ENCODE assay signal across 24 cellular contexts in the genomic region with DNA sequence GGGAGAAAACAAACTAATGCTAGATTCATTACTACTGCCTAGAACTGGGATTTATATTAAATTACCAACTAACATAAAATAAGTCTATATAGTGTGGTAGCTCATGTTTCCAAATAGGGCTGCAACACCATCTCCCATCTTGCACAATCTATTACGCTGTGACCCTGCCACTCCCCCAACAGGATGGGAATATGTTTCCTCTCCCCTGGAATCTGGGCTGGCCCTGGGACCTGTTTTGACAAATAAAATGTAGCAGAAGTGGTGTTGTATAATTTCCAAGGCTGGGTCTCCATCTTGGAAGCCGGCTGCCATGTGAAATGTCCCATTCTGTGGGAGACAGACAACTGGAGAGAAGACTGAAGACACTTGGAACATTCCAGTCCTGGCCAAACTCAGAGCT. TPM values are rescaled to one million over a fixed set of nuclear protein-coding genes. Genes with fewer than 3 reads are reported as not detected.
DNase-seq lines count a peak whose midpoint lies in the region; ATAC-seq and TF ChIP-seq lines count a peak whose summit lies in the region.
"Had no signal": no experiment of that assay in that cellular context is flagged by ENCODE, and none has a peak within 500 bp of the region (broad histone marks: within the 10 kb centered on the region; RNA-seq: fewer than 3 reads in every experiment).

No MANE protein-coding gene starts in this region.

- H3K18ac ChIP-seq in IMR-90 (ENCODE audit: low read depth, low read length): no peak overlapping the region

- no peak overlapping the region for H4K91ac ChIP-seq in IMR-90 (ENCODE audit: insufficient read depth, low read depth, low read length)

- peak overlapping the region; percentile 20 for H3K4ac ChIP-seq in IMR-90 (ENCODE audit: low read depth, low read length)

- H3K4me1 Mint-ChIP-seq in activated naive CD4-positive, alpha-beta T cell treated with anti-CD3 and anti-CD28 coated beads, Interleukin-2, amount 10 ng/mL, durations not matched to agents 7 days and 5 days: no peaks in the 10 kb centered on the region
- H3K4me1 Mint-ChIP-seq in nephron progenitor cell: peaks cover 2% of the 10 kb centered on the region
- H3K4me1 Mint-ChIP-seq: CD14-positive monocyte; CD4-positive, alpha-beta memory T cell; CD4-positive, CD25-positive, alpha-beta regulatory T cell; CD8-positive, alpha-beta memory T cell had no signal

- CTCF ChIA-PET in IMR-90 (lab: Yijun Ruan, JAX): interaction anchor here (1.6 kb wide), 1 partner anchor 20 kb away, joined by 4 read pairs; no protein-coding TSS in a partner anchor
- CTCF ChIA-PET in activated naive CD4-positive, alpha-beta T cell treated with anti-CD3 and anti-CD28 coated beads, Interleukin-2, amount 10 ng/mL, durations not matched to agents 7 days and 5 days (lab: Charles Lee): interaction anchor here (0.9 kb wide), 1 partner anchor 17 kb away, joined by 3 read pairs; no protein-coding TSS in a partner anchor

- no peaks in the 10 kb centered on the region for H3K36me3 Mint-ChIP-seq in activated naive CD4-positive, alpha-beta T cell treated with anti-CD3 and anti-CD28 coated beads, Interleukin-2, amount 10 ng/mL, durations not matched to agents 7 days and 5 days
- no peaks in the 10 kb centered on the region for H3K36me3 Mint-ChIP-seq in nephron progenitor cell (ENCODE audit: low read depth)
- H3K36me3 Mint-ChIP-seq: CD14-positive monocyte; CD4-positive, alpha-beta memory T cell had no signal

- no peak overlapping the region for H3K23ac ChIP-seq in IMR-90 (ENCODE audit: low read depth, low read length)

- no peak overlapping the region for H4K8ac ChIP-seq in IMR-90 (ENCODE audit: low read depth in 2 of 2, low read length in 2 of 2)

- H3K9me3 ChIP-seq in IMR-90 (ENCODE audit: control insufficient read depth, insufficient read depth, low read length) (no peaks in the 10 kb centered on the region), gastroesophageal sphincter (no peaks in the 10 kb centered on the region)
- H3K9me3 ChIP-seq: BE2C, BLaER1 had no signal

- H3K4me1 ChIP-seq in IMR-90 (ENCODE audit: control insufficient read depth, insufficient read depth, low read length): peaks cover 6% of the 10 kb centered on the region
- H3K4me1 ChIP-seq in gastroesophageal sphincter: peaks cover 5 to 17% (median 9%) of the 10 kb centered on the region in 3 donors
- H3K4me1 ChIP-seq: BE2C had no signal

- H4K20me1 ChIP-seq in IMR-90 (ENCODE audit: insufficient read depth, low read length): no peaks in the 10 kb centered on the region; the same call in 1 of the 2 replicates
- H4K20me1 ChIP-seq: BLaER1 had no signal

- DNase-seq in IMR-90 (no peak), fibroblast of pulmonary artery (ENCODE audit: low read depth) (peak; percentile 17), nephron progenitor cell (no peak), superior temporal gyrus (ENCODE audit: extremely low spot score) (no peak)
- DNase-seq in activated naive CD4-positive, alpha-beta T cell treated with anti-CD3 and anti-CD28 coated beads, Interleukin-2, amount 10 ng/mL, durations not matched to agents 7 days and 5 days: no peak
- DNase-seq: 8988T; ACHN; BE2C; C1 segment of cervical spinal cord; CD4-positive, alpha-beta memory T cell; CD4-positive, CD25-positive, alpha-beta regulatory T cell; CD8-positive, alpha-beta memory T cell; COR-L47; DMS 273 treated with DMSO at 0.1 percent for 48 hours; DMS153; DMS53; DMS79; DND-41; EL; GDM1 had no signal

- no peak for TF ChIP-seq CTCF in IMR-90 (conservative IDR thresholded peaks at IDR 0.05; ENCODE audit: low read depth, low read length)
- no peak for TF ChIP-seq CTCF in fibroblast of pulmonary artery (IDR thresholded peaks at IDR 0.05; ENCODE audit: low read length, missing control alignments)
- no peak for TF ChIP-seq CTCF in gastroesophageal sphincter (IDR thresholded peaks at IDR 0.05)
- TF ChIP-seq CTCF in nephron progenitor cell (IDR thresholded peaks at IDR 0.05): no peak

- no peaks in the 10 kb centered on the region for H3K79me1 ChIP-seq in IMR-90 (ENCODE audit: low read depth in 1 of 2, low read length in 2 of 2)

- H2BK20ac ChIP-seq in IMR-90 (ENCODE audit: low read depth, low read length): no peak overlapping the region; the same call in 1 of the 2 replicates

- dilution Hi-C loops in IMR-90 (cut with HindIII; ENCODE audit: low sequenced_read_pairs, unreplicated experiment): no loop called here

- no peak overlapping the region for H3K56ac ChIP-seq in IMR-90 (ENCODE audit: extremely low read depth, insufficient read depth, low read length)

- H3K4me2 ChIP-seq in IMR-90 (ENCODE audit: low read depth, low read length): no peak overlapping the region
- H3K4me2 ChIP-seq: BLaER1 had no signal

- H3K36me3 ChIP-seq in IMR-90 (ENCODE audit: control insufficient read depth, insufficient read depth, low read length) (no peaks in the 10 kb centered on the region), gastroesophageal sphincter (no peaks in the 10 kb centered on the region)
- H3K36me3 ChIP-seq: BE2C, BLaER1 had no signal

- H2BK15ac ChIP-seq in IMR-90 (ENCODE audit: low read depth, low read length): 0 out of 3 replicates have a peak overlapping the region, but pooled peaks have one; percentile 2

- ATAC-seq in IMR-90 (ENCODE audit: low read depth) (no peak), gastroesophageal sphincter (peak; percentile 54)
- ATAC-seq: GM12878 had no signal

- H3K4me3 Mint-ChIP-seq in activated naive CD4-positive, alpha-beta T cell treated with anti-CD3 and anti-CD28 coated beads, Interleukin-2, amount 10 ng/mL, durations not matched to agents 7 days and 5 days: no peak overlapping the region
- no peak overlapping the region for H3K4me3 Mint-ChIP-seq in nephron progenitor cell
- H3K4me3 Mint-ChIP-seq: CD14-positive monocyte; CD4-positive, alpha-beta memory T cell; CD4-positive, CD25-positive, alpha-beta regulatory T cell; CD8-positive, alpha-beta memory T cell had no signal

- peaks cover 6% of the 10 kb centered on the region for H3K9me1 ChIP-seq in IMR-90 (ENCODE audit: insufficient read depth, low read length)

- H3K4me3 ChIP-seq in IMR-90 (ENCODE audit: insufficient read depth, low read depth, low read length) (no peak overlapping the region), fibroblast of pulmonary artery (replicated peaks; ENCODE audit: low read depth, low read length) (no peak overlapping the region), gastroesophageal sphincter (no peak overlapping the region)
- H3K4me3 ChIP-seq: BLaER1, GM12878 had no signal

- no peak overlapping the region for H2AFZ ChIP-seq in IMR-90 (replicated peaks; ENCODE audit: low read length, poor library complexity)

- POLR2A ChIA-PET in IMR-90 (lab: Charles Lee; ENCODE audit: unreplicated experiment): no interaction called here

- H3K9ac ChIP-seq in IMR-90 (ENCODE audit: low read depth, low read length): no peak overlapping the region
- H3K9ac ChIP-seq: BLaER1 had no signal

- TF ChIP-seq EP300 in gastroesophageal sphincter (IDR thresholded peaks at IDR 0.05): no peak

- no peak for TF ChIP-seq POLR2A in IMR-90 (IDR thresholded peaks at IDR 0.05; ENCODE audit: low read depth, low read length)
- TF ChIP-seq POLR2A in gastroesophageal sphincter (IDR thresholded peaks at IDR 0.05): no peak

- intact Hi-C loops in IMR-90 (cut with micrococcal nuclease): loop anchor here (5.0 kb wide), 1 partner anchor 46 kb away; no protein-coding TSS in a partner anchor

- no peak overlapping the region for H3K14ac ChIP-seq in IMR-90 (replicated peaks; ENCODE audit: low read depth, low read length)

- H3K27ac Mint-ChIP-seq in activated naive CD4-positive, alpha-beta T cell treated with anti-CD3 and anti-CD28 coated beads, Interleukin-2, amount 10 ng/mL, durations not matched to agents 7 days and 5 days: no peak overlapping the region
- no peak overlapping the region for H3K27ac Mint-ChIP-seq in nephron progenitor cell
- H3K27ac Mint-ChIP-seq: CD14-positive monocyte; CD4-positive, alpha-beta memory T cell; CD4-positive, CD25-positive, alpha-beta regulatory T cell; CD8-positive, alpha-beta memory T cell had no signal

- no peak for TF ChIP-seq RAD21 in IMR-90 (IDR thresholded peaks at IDR 0.05; ENCODE audit: low read length)

- H3K27me3 ChIP-seq in IMR-90 (ENCODE audit: control insufficient read depth, insufficient read depth, low read length): no peaks in the 10 kb centered on the region
- no peaks in the 10 kb centered on the region for H3K27me3 ChIP-seq in gastroesophageal sphincter
- H3K27me3 ChIP-seq: BE2C, BLaER1 had no signal

- no TSS peak for BruUV-seq in IMR-90 (replicated peaks; lab: Mats Ljungman, UMichigan)

- no peaks in the 10 kb centered on the region for H3K9me3 Mint-ChIP-seq in activated naive CD4-positive, alpha-beta T cell treated with anti-CD3 and anti-CD28 coated beads, Interleukin-2, amount 10 ng/mL, durations not matched to agents 7 days and 5 days
- H3K9me3 Mint-ChIP-seq in nephron progenitor cell: peaks cover 7% of the 10 kb centered on the region

- no peak overlapping the region for H2BK5ac ChIP-seq in IMR-90 (ENCODE audit: low read depth, low read length, poor library complexity, severe bottlenecking)

- no peak overlapping the region for H2AK5ac ChIP-seq in IMR-90 (ENCODE audit: low read depth, low read length)

- no peak overlapping the region for H4K5ac ChIP-seq in IMR-90 (ENCODE audit: low read depth, low read length)

- H3K27ac ChIP-seq in IMR-90 (ENCODE audit: insufficient read depth, low read length) (no peak overlapping the region), gastroesophageal sphincter (peak overlapping the region in 1 of 4 donors; percentile 15)
- H3K27ac ChIP-seq: BLaER1 had no signal

- 100% methylated on average over 1 of the region's 2 CpGs; no CpG with 5 or more reads in 1 of the 2 experiments for WGBS in IMR-90 (ENCODE audit: extremely low coverage in 2 of 2, insufficient read length in 1 of 2), 2 experiments
- WGBS in gastroesophageal sphincter (ENCODE audit: low coverage in 1 of 2), 2 donors: 73 to 93% methylated on average over 2 of the region's 2 CpGs

- no peak overlapping the region for H2BK120ac ChIP-seq in IMR-90 (ENCODE audit: low read depth, low read length)

- H2AK9ac ChIP-seq in IMR-90 (replicated peaks; ENCODE audit: low read depth, low read length, poor library complexity): peak overlapping the region; percentile 9

- in situ Hi-C loops in IMR-90 (cut with MboI; ENCODE audit: low sequenced_read_pairs): no loop called here

- peaks cover 9% of the 10 kb centered on the region for H3K27me3 Mint-ChIP-seq in activated naive CD4-positive, alpha-beta T cell treated with anti-CD3 and anti-CD28 coated beads, Interleukin-2, amount 10 ng/mL, durations not matched to agents 7 days and 5 days
- no peaks in the 10 kb centered on the region for H3K27me3 Mint-ChIP-seq in nephron progenitor cell (ENCODE audit: low read depth, poor library complexity)

TF ChIP-seq in IMR-90, 13 proteins besides CTCF, POLR2A, EP300 and RAD21 (continues in another document):
- TF ChIP-seq CEBPB (IDR thresholded peaks at IDR 0.05; ENCODE audit: low read depth, low read length): no peak
- TF ChIP-seq CHD1 (IDR thresholded peaks at IDR 0.05; ENCODE audit: low read depth, low read length): no peak
- TF ChIP-seq RFX5 (IDR thresholded peaks at IDR 0.05; ENCODE audit: low read depth, low read length): no peak
- TF ChIP-seq RCOR1 (IDR thresholded peaks at IDR 0.05; ENCODE audit: insufficient replicate concordance, low read length): no peak

RNA-seq across cellular contexts. Expression of a gene that starts 45.6 kb away (rescaled TPM):
- total RNA-seq in IMR-90 (2012; rRNA removed) (217 and 229 TPM in 2 replicates), gastroesophageal sphincter (100 to 1,000 TPM; 364 to 398 (median 388) TPM)
- 122 and 131 TPM in 2 replicates for polyA plus RNA-seq in IMR-90 (2012; rRNA removed)
- 36.4 and 49.9 TPM in 2 replicates for polyA plus RNA-seq in IMR-90 (2012; cell fraction: cytosol; rRNA removed)
- polyA plus RNA-seq in IMR-90 (2012; cell fraction: nucleus; rRNA removed; ENCODE audit: low replicate concordance): 27.9 and 176 TPM in 2 replicates
- polyA plus RNA-seq: CD14-positive monocyte; CD4-positive, alpha-beta memory T cell; CD4-positive, CD25-positive, alpha-beta regulatory T cell had no signal
